Comparison of ENCODE assay signal across 13 cellular contexts in genomic region chr5:172534229-172535169, GRCh38.
A peak's percentile ranks its signal among the peaks of the same experiment; 100 is the strongest.
DNase-seq lines count a peak whose midpoint lies in the region; ATAC-seq and TF ChIP-seq lines count a peak whose summit lies in the region.
"Had no signal": no experiment of that assay in that cellular context is flagged by ENCODE, and none has a peak within 500 bp of the region (broad histone marks: within the 10 kb centered on the region; RNA-seq: fewer than 3 reads in every experiment).

No MANE protein-coding gene starts in this region.

- H2BK5ac ChIP-seq in neuronal stem cell (ENCODE audit: low read length), result no peak overlapping the region

- peak overlapping the region; percentile 76 for H3K18ac ChIP-seq in neuronal stem cell (ENCODE audit: low read length)

- no peak overlapping the region for H3K27ac Mint-ChIP-seq in stimulated activated naive CD8-positive, alpha-beta T cell treated with anti-CD3 and anti-CD28 coated beads, Interleukin-15, amount 100 ng/mL, for 72 hours
- no peak overlapping the region for H3K27ac Mint-ChIP-seq in glutamatergic neuron (ENCODE audit: unreplicated experiment)
- H3K27ac Mint-ChIP-seq: effector memory CD8-positive, alpha-beta T cell had no signal

- H2BK15ac ChIP-seq in neuronal stem cell (ENCODE audit: low read length), result peak overlapping the region; percentile 1

- peak overlapping the region; percentile 25 for H3K23ac ChIP-seq in neuronal stem cell (ENCODE audit: low read depth, low read length, poor library complexity)

- intact Hi-C loops in uterus (cut with DNase I; ENCODE audit: low total_unique reads), result no loop called here
- intact Hi-C loops in posterior cingulate gyrus (cut with DNase I), result no loop called here

- no peak for TF ChIP-seq CTCF in foreskin keratinocyte (conservative IDR thresholded peaks at IDR 0.05)
- no peak for TF ChIP-seq CTCF in uterus (IDR thresholded peaks at IDR 0.05)
- no peak for TF ChIP-seq CTCF in glutamatergic neuron (IDR thresholded peaks at IDR 0.05; ENCODE audit: partially characterized antibody, unreplicated experiment)

- WGBS in neuronal stem cell (ENCODE audit: extremely low coverage in 2 of 2, insufficient read length in 2 of 2, insufficient replicate concordance in 1 of 2), 2 donors, result no CpG with 5 or more reads among the region's 9 CpGs

- H3K4me1 Mint-ChIP-seq in stimulated activated naive CD8-positive, alpha-beta T cell treated with anti-CD3 and anti-CD28 coated beads, Interleukin-15, amount 100 ng/mL, for 72 hours, result peaks cover 14% of the 10 kb centered on the region
- peaks cover 8% of the 10 kb centered on the region for H3K4me1 Mint-ChIP-seq in glutamatergic neuron (ENCODE audit: low read depth, unreplicated experiment)

- peaks cover 0 to 1% of the 10 kb centered on the region in 2 donors for H3K9me3 ChIP-seq in neuronal stem cell (replicated peaks in 1 of 2; ENCODE audit: control insufficient read depth in 2 of 2, insufficient read depth in 1 of 2, low read depth in 1 of 2, low read length in 2 of 2)
- no peaks in the 10 kb centered on the region for H3K9me3 ChIP-seq in uterus
- H3K9me3 ChIP-seq: neutrophil had no signal

- H2BK12ac ChIP-seq in neuronal stem cell (ENCODE audit: low read length), result no peak overlapping the region

- no peak overlapping the region for H2AK5ac ChIP-seq in neuronal stem cell (ENCODE audit: low read depth, low read length)

- ATAC-seq in stimulated activated naive CD8-positive, alpha-beta T cell treated with anti-CD3 and anti-CD28 coated beads, Interleukin-15, amount 100 ng/mL, for 72 hours, result peak; percentile 26
- ATAC-seq in stimulated activated naive CD8-positive, alpha-beta T cell treated with anti-CD3 and anti-CD28 coated beads, Interleukin-15, Interleukin-2, amounts not matched to agents 100 U/mL and 50 U/mL, for 24 hours, result no peak
- ATAC-seq in foreskin keratinocyte (peak; percentile 72), HG03139 (IDR thresholded peaks at IDR 0.05; ENCODE audit: unreplicated experiment) (no peak)
- ATAC-seq: effector memory CD8-positive, alpha-beta T cell had no signal

- no peak overlapping the region for H3K4me2 ChIP-seq in neuronal stem cell (ENCODE audit: insufficient read depth, low read length, poor library complexity, severe bottlenecking)

- no peak overlapping the region for H3K9ac ChIP-seq in neuronal stem cell (ENCODE audit: low read depth, low read length, poor library complexity)

- no peak overlapping the region for H2AFZ ChIP-seq in neuronal stem cell (ENCODE audit: low read length)

- H3K4me3 Mint-ChIP-seq in stimulated activated naive CD8-positive, alpha-beta T cell treated with anti-CD3 and anti-CD28 coated beads, Interleukin-15, amount 100 ng/mL, for 72 hours, result no peak overlapping the region
- H3K4me3 Mint-ChIP-seq in glutamatergic neuron (ENCODE audit: unreplicated experiment), result no peak overlapping the region
- H3K4me3 Mint-ChIP-seq: effector memory CD8-positive, alpha-beta T cell had no signal

- no peak overlapping the region for H2BK120ac ChIP-seq in neuronal stem cell (ENCODE audit: low read depth, low read length)

- peaks cover 8% of the 10 kb centered on the region for H3K27me3 ChIP-seq in foreskin keratinocyte
- H3K27me3 ChIP-seq in neuronal stem cell (ENCODE audit: control insufficient read depth in 3 of 3, insufficient read depth in 3 of 3, low read depth in 1 of 3, low read length in 3 of 3), result peaks cover 0 to 11% (median 0%) of the 10 kb centered on the region in 3 experiments
- H3K27me3 ChIP-seq in uterus, result no peaks in the 10 kb centered on the region

- no peaks in the 10 kb centered on the region for H3K79me1 ChIP-seq in neuronal stem cell (ENCODE audit: low read depth, low read length)

- no peak for TF ChIP-seq POLR2A in uterus (IDR thresholded peaks at IDR 0.05)

- peak overlapping the region; percentile 67 for H3K14ac ChIP-seq in neuronal stem cell (ENCODE audit: low read length)

- no peak for DNase-seq in stimulated activated naive CD8-positive, alpha-beta T cell treated with anti-CD3 and anti-CD28 coated beads, Interleukin-15, amount 100 ng/mL, for 72 hours
- no peak for DNase-seq in stimulated activated naive CD8-positive, alpha-beta T cell treated with anti-CD3 and anti-CD28 coated beads, Interleukin-15, Interleukin-2, amounts not matched to agents 100 U/mL and 50 U/mL, for 24 hours
- DNase-seq in foreskin keratinocyte (peak in 1 of 2 donors; percentile 33), neuronal stem cell (ENCODE audit: low spot score) (no peak), uterus (no peak), glutamatergic neuron (no peak), posterior cingulate gyrus (no peak)
- DNase-seq: activated CD4-positive, alpha-beta T cell treated with anti-CD3 and anti-CD28 coated beads, Interleukin-2, amount 50 U/mL, for 4 hours; effector memory CD8-positive, alpha-beta T cell; GDM1; NCI-H748 treated with DMSO at 0.1 percent for 48 hours had no signal

- H3K36me3 Mint-ChIP-seq in glutamatergic neuron (ENCODE audit: unreplicated experiment), result peaks cover under 1% of the 10 kb centered on the region

- no peak overlapping the region for H4K91ac ChIP-seq in neuronal stem cell (ENCODE audit: low read depth, low read length, poor library complexity)

- no peaks in the 10 kb centered on the region for H3K9me3 Mint-ChIP-seq in stimulated activated naive CD8-positive, alpha-beta T cell treated with anti-CD3 and anti-CD28 coated beads, Interleukin-15, amount 100 ng/mL, for 72 hours
- H3K9me3 Mint-ChIP-seq in glutamatergic neuron (ENCODE audit: unreplicated experiment), result no peaks in the 10 kb centered on the region
- H3K9me3 Mint-ChIP-seq: effector memory CD8-positive, alpha-beta T cell had no signal

- no peak overlapping the region for H3K4ac ChIP-seq in neuronal stem cell (ENCODE audit: low read length)

- H3K27ac ChIP-seq in foreskin keratinocyte (no peak overlapping the region), neuronal stem cell (replicated peaks; ENCODE audit: low read length) (no peak overlapping the region), uterus (peak overlapping the region in 1 of 2 donors; percentile 55)
- H3K27ac ChIP-seq: neutrophil had no signal

- H4K8ac ChIP-seq in neuronal stem cell (ENCODE audit: low read depth, low read length), result no peak overlapping the region

- no peak overlapping the region for H3K4me3 ChIP-seq in neuronal stem cell (ENCODE audit: low read length in 2 of 2)
- no peak overlapping the region for H3K4me3 ChIP-seq in uterus

- no peaks in the 10 kb centered on the region for H3K36me3 ChIP-seq in neuronal stem cell (replicated peaks in 1 of 2; ENCODE audit: control insufficient read depth in 2 of 2, insufficient read depth in 2 of 2, low read length in 2 of 2)
- no peaks in the 10 kb centered on the region for H3K36me3 ChIP-seq in uterus
- H3K36me3 ChIP-seq: neutrophil had no signal

- H3K27me3 Mint-ChIP-seq in stimulated activated naive CD8-positive, alpha-beta T cell treated with anti-CD3 and anti-CD28 coated beads, Interleukin-15, amount 100 ng/mL, for 72 hours, result peaks cover 11% of the 10 kb centered on the region
- no peaks in the 10 kb centered on the region for H3K27me3 Mint-ChIP-seq in glutamatergic neuron (ENCODE audit: unreplicated experiment)

- no peaks in the 10 kb centered on the region for H3K4me1 ChIP-seq in foreskin keratinocyte
- peaks cover 0 to 7% of the 10 kb centered on the region in 2 donors for H3K4me1 ChIP-seq in neuronal stem cell (ENCODE audit: control insufficient read depth in 2 of 2, insufficient read depth in 1 of 2, low read depth in 1 of 2, low read length in 2 of 2)
- H3K4me1 ChIP-seq in uterus, result no peaks in the 10 kb centered on the region

Comparison
In these comparisons a context has a peak if more than half of its experiments do, and no peak if none do; other contexts are left out.
1. ATAC-seq: peak in stimulated activated naive CD8-positive, alpha-beta T cell treated with anti-CD3 and anti-CD28 coated beads, Interleukin-15, amount 100 ng/mL, for 72 hours (single experiment) and foreskin keratinocyte (single experiment); none in stimulated activated naive CD8-positive, alpha-beta T cell treated with anti-CD3 and anti-CD28 coated beads, Interleukin-15, Interleukin-2, amounts not matched to agents 100 U/mL and 50 U/mL, for 24 hours (single experiment) and HG03139 (single experiment).